ENCODE assay signal across 8 cellular contexts in genomic region chr10:112565434-112566053, GRCh38.
DNase-seq lines count a peak whose midpoint lies in the region; ATAC-seq, FAIRE-seq and TF ChIP-seq lines count a peak whose summit lies in the region.

No MANE protein-coding gene starts in this region.

- ATAC-seq in foreskin keratinocyte (peak; percentile 85), HG02571 (IDR thresholded peaks at IDR 0.05; ENCODE audit: unreplicated experiment) (no peak)

- in situ Hi-C loops in GM13976 (cut with MboI; ENCODE audit: low sequenced_read_pairs, unreplicated experiment): no loop called here

- H3K27me3 ChIP-seq in foreskin keratinocyte: no peaks in the 10 kb centered on the region

- TF ChIP-seq CTCF in GM13976 (IDR thresholded peaks at IDR 0.05; ENCODE audit: borderline replicate concordance, control extremely low read depth, extremely low read depth, insufficient read depth, missing control alignments): peak; percentile 42
- peak; percentile 91 for TF ChIP-seq CTCF in foreskin keratinocyte (conservative IDR thresholded peaks at IDR 0.05)

- peak; percentile 55 for DNase-seq in AG20443 (ENCODE audit: low spot score)
- peak; percentile 27 for DNase-seq in GM13976 (ENCODE audit: low spot score)
- peak; percentile 76 for DNase-seq in NCI-H146 treated with DMSO at 0.1 percent for 48 hours (lab: John Stamatoyannopoulos, UW; ENCODE audit: unreplicated experiment)
- peak; percentile 21 to 54 for DNase-seq in foreskin keratinocyte
- DNase-seq in pons (ENCODE audit: low spot score): peak; percentile 86
- DNase-seq in stimulated activated CD4-positive, alpha-beta T cell treated with anti-CD3 and anti-CD28 coated beads, Interleukin-12 subunit alpha, Interleukin-12 subunit beta, amount 100 ng/mL, for 4 hours: no peak

- H3K4me1 ChIP-seq in foreskin keratinocyte: peaks cover 11% of the 10 kb centered on the region

- H3K27ac ChIP-seq in foreskin keratinocyte: no peak overlapping the region

- FAIRE-seq in TTC549 (lab: Jason Lieb, UNC): peak; percentile 97
